8 cellular contexts compared by ENCODE assay signal in the genomic region with DNA sequence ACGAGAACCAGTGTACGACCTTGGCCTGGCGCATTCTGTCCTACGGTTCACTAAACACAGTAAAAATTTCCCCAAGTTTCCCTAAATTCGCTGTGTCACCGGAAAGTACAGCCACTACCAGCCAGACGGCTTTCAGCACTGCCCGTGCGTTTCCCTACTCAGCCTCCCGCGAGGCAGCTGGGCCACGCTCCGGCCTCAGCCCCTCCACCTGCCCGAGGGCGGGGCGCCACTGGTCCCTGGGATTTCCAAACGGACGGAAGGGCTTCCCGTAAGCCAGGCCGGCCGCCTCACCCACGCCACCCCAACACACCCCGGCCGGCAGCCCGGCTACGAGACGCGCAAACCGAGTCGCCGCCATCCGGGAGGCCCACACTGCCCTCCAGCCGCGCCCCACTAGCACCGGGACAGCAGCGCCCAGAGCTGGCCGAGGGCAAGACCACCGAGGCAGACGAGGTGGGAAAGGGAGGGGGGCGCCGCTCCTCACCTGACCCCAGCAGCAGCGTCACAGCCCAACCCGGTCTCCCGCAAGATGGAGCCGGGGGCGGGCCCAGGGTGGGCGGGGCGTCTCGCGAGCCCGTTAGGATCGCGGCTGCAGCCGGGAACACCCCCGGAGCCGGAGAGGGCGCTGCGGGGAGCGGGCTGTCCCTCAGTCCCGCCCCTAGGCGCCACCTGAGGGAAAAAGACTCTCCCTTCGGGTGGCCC. TPM values are rescaled to one million over a fixed set of nuclear protein-coding genes. Genes with fewer than 3 reads are reported as not detected.
A peak's percentile ranks its signal among the peaks of the same experiment; 100 is the strongest.
DNase-seq lines count a peak whose midpoint lies in the region; ATAC-seq and TF ChIP-seq lines count a peak whose summit lies in the region.

A gene (minus strand): TSS at position 531 of the 702 bp plus-strand sequence. CDS start 13,202 bp downstream, outside the sequence.

- H3K4me3 ChIP-seq in right cardiac atrium (ENCODE audit: low read length) (peak within 1 kb of the TSS; percentile 67), uterus (peak within 1 kb of the TSS; percentile 70 to 89)

- TF ChIP-seq CTCF in uterus (IDR thresholded peaks at IDR 0.05): peak; percentile 29 to 54 (median 38)

- H3K4me1 ChIP-seq in right cardiac atrium (ENCODE audit: control insufficient read depth, insufficient read depth, low read length): no peaks in the 10 kb centered on the region
- peaks cover 0 to 7% of the 10 kb centered on the region in 2 donors for H3K4me1 ChIP-seq in uterus

- peak; percentile 55 to 89 for TF ChIP-seq POLR2A in uterus (IDR thresholded peaks at IDR 0.05)

- under 1% methylated on average over 62 of the region's 62 CpGs for WGBS in right cardiac atrium

- peak within 1 kb of the TSS; percentile 86 for H3K27ac ChIP-seq in right cardiac atrium (ENCODE audit: low read length)
- H3K27ac ChIP-seq in uterus: peak within 1 kb of the TSS; percentile 93 to 94

- DNase-seq in NCI-H1694 (lab: John Stamatoyannopoulos, UW) (peak; percentile 54), anterior cingulate cortex (lab: John Stamatoyannopoulos, UW) (peak; percentile 50 to 95 (median 86)), right cardiac atrium (peak; percentile 95 to 98 (median 97)), putamen (ENCODE audit: low spot score) (peak; percentile 92), uterus (peak; percentile 92 to 93)

- H3K9me3 ChIP-seq in right cardiac atrium (ENCODE audit: control insufficient read depth, low read length) (no peaks in the 10 kb centered on the region), uterus (no peaks in the 10 kb centered on the region)

- no peaks in the 10 kb centered on the region for H3K36me3 ChIP-seq in uterus

- no peaks in the 10 kb centered on the region for H3K27me3 ChIP-seq in right cardiac atrium (ENCODE audit: control insufficient read depth, insufficient read depth)
- no peaks in the 10 kb centered on the region for H3K27me3 ChIP-seq in uterus

- intact Hi-C loops in T-helper 2 cell treated with Interferon-gamma antibody and Interleukin-4, amounts not matched to agents 100 ng/mL and 5 ng/mL, for 36 hours (cut with micrococcal nuclease): loop anchor here (1.0 to 5.0 kb wide), 5 partner anchors 51 to 214 kb away; no protein-coding TSS in a partner anchor
- intact Hi-C loops in right cardiac atrium (cut with DNase I): no loop called here
- intact Hi-C loops in uterus (cut with DNase I; ENCODE audit: low total_unique reads): no loop called here

- peak; percentile 93 for ATAC-seq in GM18502 (IDR thresholded peaks at IDR 0.05; ENCODE audit: poor library complexity, unreplicated experiment)
- peak; percentile 93 for ATAC-seq in HG02885 (IDR thresholded peaks at IDR 0.05; ENCODE audit: poor library complexity, unreplicated experiment)
- peak; percentile 99 for ATAC-seq in right cardiac atrium

RNA-seq across cellular contexts. Expression of the gene that starts here (rescaled TPM):
- total RNA-seq in T-helper 2 cell treated with Interferon-gamma antibody and Interleukin-4, amounts not matched to agents 100 ng/mL and 5 ng/mL, for 36 hours: 115 and 117 TPM in 2 replicates
- total RNA-seq in right cardiac atrium (100 to 1,000 TPM in 3 of 4 donors, 10 to 100 TPM in 1; 98.4 to 122 (median 113) TPM), uterus (100 to 1,000 TPM in 1 of 4 donors, 10 to 100 TPM in 3; 42.3 to 106 (median 65.6) TPM)
- 78.6 TPM for polyA plus RNA-seq in right cardiac atrium

Comparison
In these comparisons a context has a peak if more than half of its experiments do, and no peak if none do; other contexts are left out.
1. Peak in every context shown above with its lines: DNase-seq, ATAC-seq, H3K4me3 ChIP-seq and H3K27ac ChIP-seq.